In the genomic region with DNA sequence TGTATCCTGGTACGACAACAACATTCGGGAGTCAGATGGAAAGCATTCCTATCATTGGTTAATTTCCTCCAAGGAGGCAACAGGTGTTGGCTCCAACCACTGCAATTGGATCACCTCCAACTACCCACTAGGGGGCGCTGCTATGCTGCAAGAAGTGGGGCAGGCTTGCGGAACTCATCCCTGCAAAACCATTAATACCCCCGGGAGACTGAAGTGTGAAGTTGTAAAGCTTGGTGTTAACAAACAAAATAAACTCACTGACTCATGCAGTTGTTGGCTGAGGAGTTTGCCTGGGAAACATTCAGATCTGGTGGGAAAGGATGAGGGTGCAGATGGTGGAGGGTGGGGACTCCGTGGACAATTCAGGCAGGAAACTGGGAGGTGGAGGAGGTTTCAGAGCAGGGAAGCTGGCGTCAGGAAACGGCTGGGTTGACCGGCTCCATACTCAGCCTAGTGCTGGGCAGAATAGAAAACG, we compare ENCODE assay signal across 8 cellular contexts.
DNase-seq lines count a peak whose midpoint lies in the region; ATAC-seq and TF ChIP-seq lines count a peak whose summit lies in the region.

No MANE protein-coding gene starts in this region.

- H3K9me3 Mint-ChIP-seq in brain, result no peaks in the 10 kb centered on the region

- no peak overlapping the region for H3K4me3 Mint-ChIP-seq in brain

- DNase-seq in ELF-1 (ENCODE audit: low read depth, low spot score), result peak; percentile 81
- peak; percentile 61 for DNase-seq in MG63
- DNase-seq in SKM-1 treated with dmso at 0.1 percent for 144 hours (lab: John Stamatoyannopoulos, UW; ENCODE audit: unreplicated experiment), result peak; percentile 42
- peak; percentile 87 for DNase-seq in iPS-NIHi11 (ENCODE audit: low spot score)
- peak; percentile 2 to 45 for DNase-seq in stimulated activated CD4-positive, alpha-beta T cell treated with anti-CD3 and anti-CD28 coated beads, Interleukin-12 subunit alpha, Interleukin-12 subunit beta, amount 100 ng/mL, for 24 hours (ENCODE audit: low read depth in 2 of 2)

- H3K36me3 ChIP-seq in MG63, result no peaks in the 10 kb centered on the region

- no peak overlapping the region for H3K27ac Mint-ChIP-seq in brain

- H3K27me3 Mint-ChIP-seq in brain, result peaks cover 10% of the 10 kb centered on the region

- ATAC-seq in HG03565 (IDR thresholded peaks at IDR 0.05; ENCODE audit: unreplicated experiment) (no peak), GM18909 (IDR thresholded peaks at IDR 0.05; ENCODE audit: poor library complexity, unreplicated experiment) (no peak)

- no peak overlapping the region for H3K4me3 ChIP-seq in MG63

- H3K36me3 Mint-ChIP-seq in brain, result no peaks in the 10 kb centered on the region

- no peaks in the 10 kb centered on the region for H3K4me1 Mint-ChIP-seq in brain

- H3K27me3 ChIP-seq in MG63, result peaks cover 15% of the 10 kb centered on the region

- H3K9me3 ChIP-seq in MG63, result no peaks in the 10 kb centered on the region

- TF ChIP-seq CTCF in brain (conservative IDR thresholded peaks at IDR 0.05), result peak; percentile 82 to 95

Comparison
In these comparisons a context has a peak if more than half of its experiments do, and no peak if none do; other contexts are left out.
1. DNase-seq: peak in every context shown above with its lines; median percentile 87 in iPS-NIHi11; 81 in ELF-1; 61 in MG63; 42 in SKM-1 treated with dmso at 0.1 percent for 144 hours; 24 in stimulated activated CD4-positive, alpha-beta T cell treated with anti-CD3 and anti-CD28 coated beads, Interleukin-12 subunit alpha, Interleukin-12 subunit beta, amount 100 ng/mL, for 24 hours.